In genomic region chr4:128060620-128061565, GRCh38 we compare ENCODE assay signal across 8 cellular contexts. TPM values are rescaled to one million over a fixed set of nuclear protein-coding genes. Genes with fewer than 3 reads are reported as not detected.
DNase-seq lines count a peak whose midpoint lies in the region; ATAC-seq and TF ChIP-seq lines count a peak whose summit lies in the region.

TSS of gene LARP1B (plus strand) at chr4:128061312. CDS start at chr4:128074952, 13,640 bp downstream.

- peaks cover 3% of the 10 kb centered on the region for H3K27me3 Mint-ChIP-seq in activated naive CD8-positive, alpha-beta T cell treated with anti-CD3 and anti-CD28 coated beads, Interleukin-2, amount 10 ng/mL, durations not matched to agents 7 days and 5 days

- POLR2A ChIA-PET in activated naive CD8-positive, alpha-beta T cell treated with anti-CD3 and anti-CD28 coated beads, Interleukin-2, amount 10 ng/mL, durations not matched to agents 7 days and 5 days (lab: Charles Lee) = interaction anchor here (0.6 to 3.4 kb wide), 12 partner anchors 15 to 1033 kb away, joined by 3 to 44 read pairs (median 4); partner anchors contain the start of genes ABHD18, MFSD8, PGRMC2 and PLK4

- no peaks in the 10 kb centered on the region for H3K9me3 Mint-ChIP-seq in activated naive CD8-positive, alpha-beta T cell treated with anti-CD3 and anti-CD28 coated beads, Interleukin-2, amount 10 ng/mL, durations not matched to agents 7 days and 5 days

- peaks cover 9% of the 10 kb centered on the region for H3K4me1 Mint-ChIP-seq in activated naive CD8-positive, alpha-beta T cell treated with anti-CD3 and anti-CD28 coated beads, Interleukin-2, amount 10 ng/mL, durations not matched to agents 7 days and 5 days

- H3K27ac Mint-ChIP-seq in activated naive CD8-positive, alpha-beta T cell treated with anti-CD3 and anti-CD28 coated beads, Interleukin-2, amount 10 ng/mL, durations not matched to agents 7 days and 5 days = peak within 1 kb of the TSS; percentile 87

- H3K4me2 ChIP-seq in SU-DHL-6 (ENCODE audit: low read depth, low read length, poor library complexity, severe bottlenecking) = peak within 1 kb of the TSS; percentile 84
- peak within 1 kb of the TSS; percentile 87 for H3K4me2 ChIP-seq in parathyroid adenoma (ENCODE audit: low read length)

- no peaks in the 10 kb centered on the region for H3K36me3 ChIP-seq in SU-DHL-6 (ENCODE audit: low read length)
- H3K36me3 ChIP-seq in parathyroid adenoma (ENCODE audit: control insufficient read depth, insufficient read depth, low read length) = no peaks in the 10 kb centered on the region
- H3K36me3 ChIP-seq in tibial artery = no peaks in the 10 kb centered on the region

- H2AFZ ChIP-seq in SU-DHL-6 (ENCODE audit: low read depth, low read length, severe bottlenecking) (peak within 1 kb of the TSS; percentile 84), parathyroid adenoma (peak within 1 kb of the TSS; percentile 88)

- intact Hi-C loops in Right ventricle myocardium inferior (cut with DNase I) = loop anchor here (2.0 to 10.0 kb wide), 3 partner anchors 94 to 276 kb away; partner anchors contain the start of genes ABHD18, HSPA4L, MFSD8 and PLK4
- intact Hi-C loops in tibial artery (cut with DNase I; ENCODE audit: low total_unique reads) = loop anchor here (5.0 kb wide), 1 partner anchor 94 kb away; the partner anchor contains the start of genes ABHD18 and MFSD8

- no peaks in the 10 kb centered on the region for H3K9me2 ChIP-seq in SU-DHL-6 (replicated peaks; ENCODE audit: insufficient read depth, low read length)

- ATAC-seq in HG02678 (IDR thresholded peaks at IDR 0.05; ENCODE audit: unreplicated experiment) (peak; percentile 88), Right ventricle myocardium inferior (peak; percentile 97)
- peak; percentile 92 for ATAC-seq in activated naive CD8-positive, alpha-beta T cell treated with anti-CD3 and anti-CD28 coated beads, Interleukin-2, amount 10 ng/mL, durations not matched to agents 7 days and 5 days (ENCODE audit: low read depth)

- H3K27me3 ChIP-seq in SU-DHL-6 (ENCODE audit: low read length) (no peaks in the 10 kb centered on the region), parathyroid adenoma (ENCODE audit: control insufficient read depth, insufficient read depth, low read length) (no peaks in the 10 kb centered on the region), tibial artery (no peaks in the 10 kb centered on the region)

- H3K4me1 ChIP-seq in parathyroid adenoma = no peaks in the 10 kb centered on the region
- peaks cover 0 to 14% (median 5%) of the 10 kb centered on the region in 4 donors for H3K4me1 ChIP-seq in tibial artery

- H3K9ac ChIP-seq in SU-DHL-6 (ENCODE audit: low read length) (peak within 1 kb of the TSS; percentile 70), parathyroid adenoma (peak within 1 kb of the TSS; percentile 84)

- DNase-seq in GM12865 (ENCODE audit: low read depth) = peak; percentile 98
- peak; percentile 87 for DNase-seq in NCI-H1105 treated with DMSO at 0.1 percent for 48 hours (lab: John Stamatoyannopoulos, UW)
- DNase-seq in activated naive CD8-positive, alpha-beta T cell treated with anti-CD3 and anti-CD28 coated beads, Interleukin-2, amount 10 ng/mL, durations not matched to agents 7 days and 5 days = peak; percentile 94
- peak; percentile 97 for DNase-seq in Right ventricle myocardium inferior (ENCODE audit: missing footprints)
- DNase-seq in tibial artery = peak; percentile 94 to 98

- H3K4me3 Mint-ChIP-seq in activated naive CD8-positive, alpha-beta T cell treated with anti-CD3 and anti-CD28 coated beads, Interleukin-2, amount 10 ng/mL, durations not matched to agents 7 days and 5 days = peak within 1 kb of the TSS; percentile 85

- H3K36me3 Mint-ChIP-seq in activated naive CD8-positive, alpha-beta T cell treated with anti-CD3 and anti-CD28 coated beads, Interleukin-2, amount 10 ng/mL, durations not matched to agents 7 days and 5 days = no peaks in the 10 kb centered on the region

- H3K27ac ChIP-seq in SU-DHL-6 (ENCODE audit: low read depth, low read length) (peak within 1 kb of the TSS; percentile 81), parathyroid adenoma (peak within 1 kb of the TSS; percentile 88), tibial artery (peak within 1 kb of the TSS; percentile 91 to 100)

- 0 out of 2 replicates have a peak, but pooled peaks cover 3% of the 10 kb centered on the region for H3F3A ChIP-seq in SU-DHL-6 (ENCODE audit: insufficient read depth)

- no peaks in the 10 kb centered on the region for H4K20me1 ChIP-seq in SU-DHL-6 (ENCODE audit: low read depth, low read length)

- TF ChIP-seq CTCF in GM12865 (IDR thresholded peaks at IDR 0.05; ENCODE audit: insufficient read depth, low read depth, low read length, missing control alignments) = no peak
- TF ChIP-seq CTCF in SU-DHL-6 (IDR thresholded peaks at IDR 0.05; ENCODE audit: insufficient read depth, low read length, poor library complexity, severe bottlenecking) = no peak
- TF ChIP-seq CTCF in parathyroid adenoma (IDR thresholded peaks at IDR 0.05) = no peak
- TF ChIP-seq CTCF in tibial artery (IDR thresholded peaks at IDR 0.05) = no peak

- H3K4me3 ChIP-seq in GM12865 (ENCODE audit: low read depth, low read length) (peak within 1 kb of the TSS; percentile 76), SU-DHL-6 (ENCODE audit: insufficient read depth, low read length, poor library complexity, severe bottlenecking) (peak within 1 kb of the TSS; percentile 64), parathyroid adenoma (ENCODE audit: low read depth, low read length) (peak within 1 kb of the TSS; percentile 65), tibial artery (peak within 1 kb of the TSS; percentile 65 to 95)

- H3K9me3 ChIP-seq in SU-DHL-6 (ENCODE audit: insufficient read depth, low read length) (no peaks in the 10 kb centered on the region), parathyroid adenoma (ENCODE audit: control insufficient read depth, low read length) (no peaks in the 10 kb centered on the region), tibial artery (no peaks in the 10 kb centered on the region)

- peaks cover 15% of the 10 kb centered on the region; the same call in 1 of the 2 replicates for H3K79me2 ChIP-seq in SU-DHL-6 (ENCODE audit: insufficient read depth, low read length)
- peaks cover 8% of the 10 kb centered on the region for H3K79me2 ChIP-seq in parathyroid adenoma

RNA-seq across cellular contexts. Expression of gene LARP1B, which starts in this region (rescaled TPM):
- total RNA-seq in activated naive CD8-positive, alpha-beta T cell treated with anti-CD3 and anti-CD28 coated beads, Interleukin-2, amount 10 ng/mL, durations not matched to agents 7 days and 5 days = 10 to 100 TPM; 12.8 to 13.2 TPM
- total RNA-seq in Right ventricle myocardium inferior = 15.4 TPM

Comparison
In these comparisons a context has a peak if more than half of its experiments do, and no peak if none do; other contexts are left out.
1. Peak in every context shown above with its lines: DNase-seq, ATAC-seq, H3K4me3 ChIP-seq and H3K27ac ChIP-seq.